ENCODE assay signal across 1 cellular context in genomic region chr22:29049655-29050263, GRCh38.
TF ChIP-seq lines count a peak whose summit lies in the region.

No MANE protein-coding gene starts in this region.

TF ChIP-seq in H1, 55 proteins besides CTCF, POLR2A, EP300 and RAD21 (continued from another document):
- no peak for TF ChIP-seq CHD7 (IDR thresholded peaks at IDR 0.05; ENCODE audit: insufficient replicate concordance, low read length)
- TF ChIP-seq MAX (IDR thresholded peaks at IDR 0.05), result no peak
